In genomic region chr11:93738647-93739081, GRCh38 we compare ENCODE assay signal across 8 cellular contexts. TPM values are rescaled to one million over a fixed set of nuclear protein-coding genes. Genes with fewer than 3 reads are reported as not detected.
DNase-seq lines count a peak whose midpoint lies in the region; TF ChIP-seq lines count a peak whose summit lies in the region.

No MANE protein-coding gene starts in this region.

- H3K4me1 ChIP-seq in BE2C (no peaks in the 10 kb centered on the region), HUES48 (ENCODE audit: control insufficient read depth, insufficient read depth, low read length) (peaks cover 15% of the 10 kb centered on the region), ascending aorta (peaks cover 15 to 52% of the 10 kb centered on the region in 2 donors), uterus (peaks cover 5 to 12% of the 10 kb centered on the region in 2 donors)

- H3K9ac ChIP-seq in HUES48 (ENCODE audit: low read depth, low read length), result peak overlapping the region; percentile 99

- H3K27me3 ChIP-seq in BE2C, result no peaks in the 10 kb centered on the region
- no peaks in the 10 kb centered on the region for H3K27me3 ChIP-seq in HUES48 (ENCODE audit: control insufficient read depth, insufficient read depth, low read length)
- no peaks in the 10 kb centered on the region for H3K27me3 ChIP-seq in ascending aorta
- H3K27me3 ChIP-seq in kidney epithelial cell (ENCODE audit: control insufficient read depth, insufficient read depth, low read length), result no peaks in the 10 kb centered on the region
- no peaks in the 10 kb centered on the region for H3K27me3 ChIP-seq in uterus

- no peak for TF ChIP-seq POLR2A in uterus (IDR thresholded peaks at IDR 0.05)

- TF ChIP-seq CTCF in BE2C (IDR thresholded peaks at IDR 0.05; ENCODE audit: low read depth, low read length) (no peak), ascending aorta (IDR thresholded peaks at IDR 0.05) (no peak), kidney epithelial cell (IDR thresholded peaks at IDR 0.05; ENCODE audit: insufficient read depth, low read length, poor library complexity, severe bottlenecking) (no peak), uterus (IDR thresholded peaks at IDR 0.05) (no peak)

- peak overlapping the region; percentile 92 for H3K4me3 ChIP-seq in BE2C (ENCODE audit: low read depth, low read length)
- H3K4me3 ChIP-seq in HUES48 (ENCODE audit: low read depth, low read length), result peak overlapping the region; percentile 96
- H3K4me3 ChIP-seq in ascending aorta, result peak overlapping the region; percentile 18 to 91
- H3K4me3 ChIP-seq in kidney epithelial cell (ENCODE audit: low read depth, low read length), result peak overlapping the region; percentile 98
- peak overlapping the region in 1 of 2 donors; percentile 77 for H3K4me3 ChIP-seq in uterus

- intact Hi-C loops in ascending aorta (cut with DNase I), result no loop called here
- intact Hi-C loops in uterus (cut with DNase I; ENCODE audit: low total_unique reads), result no loop called here

- H3K36me3 ChIP-seq in BE2C, result peaks cover 74% of the 10 kb centered on the region
- peaks cover 71% of the 10 kb centered on the region for H3K36me3 ChIP-seq in HUES48 (ENCODE audit: control insufficient read depth, insufficient read depth, low read length)
- peaks cover 35 to 62% of the 10 kb centered on the region in 2 donors for H3K36me3 ChIP-seq in ascending aorta
- H3K36me3 ChIP-seq in kidney epithelial cell (ENCODE audit: control insufficient read depth, insufficient read depth, low read length), result no peaks in the 10 kb centered on the region
- no peaks in the 10 kb centered on the region for H3K36me3 ChIP-seq in uterus

- H3K27ac ChIP-seq in HUES48 (ENCODE audit: low read depth, low read length) (peak overlapping the region; percentile 94), ascending aorta (peak overlapping the region in 1 of 2 donors; percentile 38), uterus (peak overlapping the region in 1 of 2 donors; percentile 14)

- H3K9me3 ChIP-seq in BE2C (no peaks in the 10 kb centered on the region), HUES48 (ENCODE audit: control insufficient read depth, insufficient read depth, low read length) (no peaks in the 10 kb centered on the region), ascending aorta (no peaks in the 10 kb centered on the region), uterus (no peaks in the 10 kb centered on the region)

- DNase-seq in BE2C, result no peak
- DNase-seq in ascending aorta (ENCODE audit: low spot score in 2 of 2), result no peak
- no peak for DNase-seq in kidney epithelial cell (ENCODE audit: low read depth)
- DNase-seq in NCI-H187 treated with DMSO at 0.1 percent for 48 hours (lab: John Stamatoyannopoulos, UW), result no peak
- DNase-seq in OCI-M1 (lab: John Stamatoyannopoulos, UW), result no peak
- no peak for DNase-seq in uterus
- DNase-seq in NCI-H526 (lab: John Stamatoyannopoulos, UW), result no peak

RNA-seq across cellular contexts. Expression of gene TAF1D, which starts 2.6 kb away (rescaled TPM):
- 83.7 TPM for polyA plus RNA-seq in BE2C (2012; ENCODE audit: insufficient read depth, insufficient read length, low read depth)
- total RNA-seq in ascending aorta (81.1 TPM), kidney epithelial cell (125 and 142 TPM in 2 replicates), uterus (100 to 1,000 TPM in 3 of 4 donors, 10 to 100 TPM in 1; 46.1 to 431 (median 191) TPM)

RNA-seq across cellular contexts. Expression of gene C11orf54, which starts 2.8 kb away (rescaled TPM):
- polyA plus RNA-seq in BE2C (2012; ENCODE audit: insufficient read depth, insufficient read length, low read depth), result 27.2 TPM
- 3.9 TPM for total RNA-seq in ascending aorta
- 30.5 and 33.2 TPM in 2 replicates for total RNA-seq in kidney epithelial cell
- total RNA-seq in uterus, result 10 to 100 TPM; 13.3 to 57.2 (median 32.1) TPM

RNA-seq across cellular contexts. Expression of gene MED17, which starts 45.4 kb away (rescaled TPM):
- 27.8 TPM for polyA plus RNA-seq in BE2C (2012; ENCODE audit: insufficient read depth, insufficient read length, low read depth)
- total RNA-seq in ascending aorta (12.6 TPM), kidney epithelial cell (48.4 and 51.4 TPM in 2 replicates), uterus (10 to 100 TPM; 35.1 to 64.8 (median 56.4) TPM)
